Comparison of ENCODE assay signal across 9 cellular contexts in the genomic region with DNA sequence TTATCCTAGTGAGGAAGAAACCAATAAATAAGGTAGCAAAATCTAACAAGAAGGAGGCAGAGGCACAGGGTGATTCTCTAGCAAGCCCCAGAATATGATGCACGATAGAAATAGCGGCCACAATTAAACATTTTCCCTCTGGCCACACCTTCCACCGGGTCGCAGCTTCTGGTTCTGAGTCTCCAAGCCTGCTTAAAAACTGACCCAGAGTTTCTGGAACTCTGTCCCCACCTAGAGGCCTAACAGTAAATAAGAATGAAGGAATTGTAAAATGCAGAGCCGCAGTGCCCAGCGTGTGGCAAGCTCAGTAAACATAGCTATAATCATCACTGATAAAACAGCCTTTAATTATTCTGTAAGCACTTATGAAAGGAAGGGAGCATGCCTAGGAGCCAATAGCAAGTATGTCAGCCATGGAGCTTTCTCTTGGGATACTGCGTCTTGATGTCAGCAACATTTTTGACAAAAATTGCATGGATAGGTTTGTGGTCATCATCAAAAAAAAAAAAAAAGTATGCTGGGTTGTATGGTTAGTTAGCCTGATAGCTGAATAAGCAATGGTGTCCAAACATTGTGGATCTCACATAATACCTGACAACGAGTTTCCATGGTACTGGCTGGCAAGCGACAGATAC.
DNase-seq lines count a peak whose midpoint lies in the region; ATAC-seq, FAIRE-seq and TF ChIP-seq lines count a peak whose summit lies in the region.
"Had no signal": no experiment of that assay in that cellular context is flagged by ENCODE, and none has a peak within 500 bp of the region (broad histone marks: within the 10 kb centered on the region; RNA-seq: fewer than 3 reads in every experiment).

No MANE protein-coding gene starts in this region.

- H3K27ac ChIP-seq in pancreas, result no peak overlapping the region
- no peak overlapping the region for H3K27ac ChIP-seq in psoas muscle

- no peak for DNase-seq in GM12864 (ENCODE audit: low read depth)
- peak; percentile 4 for DNase-seq in Jurkat, Clone E6-1 (ENCODE audit: low read depth, low spot score)
- peak; percentile 64 for DNase-seq in RKO (ENCODE audit: low spot score)
- DNase-seq in pancreas, result peak in 2 of 6 donors; percentile 5 to 40
- no peak for DNase-seq in NCI-H187 treated with DMSO at 0.1 percent for 48 hours (lab: John Stamatoyannopoulos, UW)
- no peak for DNase-seq in psoas muscle
- DNase-seq: activated B cell treated with CpG ODN at 0.5 μM for 24 hours had no signal

- no peak for FAIRE-seq in pancreas (lab: Jason Lieb, UNC)

- H3K4me1 ChIP-seq in pancreas (no peaks in the 10 kb centered on the region), psoas muscle (no peaks in the 10 kb centered on the region)

- intact Hi-C loops in pancreas (cut with DNase I) (no loop called here), psoas muscle (cut with DNase I) (no loop called here)

- ATAC-seq in esophagus mucosa, result peak; percentile 68
- ATAC-seq in pancreas, result peak; percentile 55 to 88 (median 88)
- ATAC-seq in psoas muscle, result no peak
- no peak for ATAC-seq in HG03378 (IDR thresholded peaks at IDR 0.05; ENCODE audit: unreplicated experiment)

- TF ChIP-seq CTCF in GM12864 (IDR thresholded peaks at IDR 0.05; ENCODE audit: low read depth, low read length, missing control alignments) (peak; percentile 35), pancreas (IDR thresholded peaks at IDR 0.05) (peak in 3 of 4 donors; percentile 31 to 61 (median 45)), psoas muscle (IDR thresholded peaks at IDR 0.05) (no peak)

- H3K9me3 ChIP-seq in pancreas (no peaks in the 10 kb centered on the region), psoas muscle (no peaks in the 10 kb centered on the region)

- WGBS in pancreas, 2 donors, result 19% methylated on average over 9 of the region's 9 CpGs
- 31 to 33% (median 32%) methylated on average over 9 of the region's 9 CpGs for WGBS in psoas muscle, 3 donors

- H3K27me3 ChIP-seq in pancreas, result no peaks in the 10 kb centered on the region
- H3K27me3 ChIP-seq in psoas muscle (ENCODE audit: insufficient read depth in 3 of 3, low read length in 2 of 3), result no peaks in the 10 kb centered on the region

- H3K36me3 ChIP-seq in pancreas (no peaks in the 10 kb centered on the region), psoas muscle (ENCODE audit: insufficient read depth in 1 of 2, low read depth in 1 of 2) (no peaks in the 10 kb centered on the region)

- H3K4me3 ChIP-seq in GM12864 (ENCODE audit: low read depth, low read length) (no peak overlapping the region), pancreas (no peak overlapping the region), psoas muscle (no peak overlapping the region)
- H3K4me3 ChIP-seq in Jurkat, Clone E6-1 (ENCODE audit: low read length), result no peak overlapping the region

Comparison
In these comparisons a context has a peak if more than half of its experiments do, and no peak if none do; other contexts are left out.
1. DNase-seq: peak in Jurkat, Clone E6-1 (single experiment) and RKO (single experiment); none in GM12864 (single experiment), NCI-H187 treated with DMSO at 0.1 percent for 48 hours (single experiment) and psoas muscle (0 of 2).
2. ATAC-seq: peak in esophagus mucosa (single experiment) and pancreas (4 of 4); none in psoas muscle (0 of 4) and HG03378 (single experiment).